Comparison of ENCODE assay signal across 26 cellular contexts in the genomic region with DNA sequence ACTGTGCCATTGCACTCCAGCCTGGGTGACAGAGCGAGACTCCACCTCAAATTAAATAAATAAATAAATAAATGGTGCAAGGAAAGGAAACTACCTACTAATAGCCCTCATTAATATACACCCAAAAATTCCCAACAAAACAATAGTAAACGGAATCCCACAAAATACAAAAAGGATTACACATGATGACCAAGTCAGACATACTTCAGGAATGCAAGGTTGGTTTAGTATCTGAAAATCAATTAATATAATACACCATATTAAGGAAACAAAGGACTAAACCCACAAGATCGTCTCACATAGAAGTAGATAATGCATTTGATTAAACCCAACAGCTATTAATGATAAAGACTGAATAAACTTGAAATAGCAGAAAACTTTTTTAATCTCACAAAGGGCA.
"Had no signal": no experiment of that assay in that cellular context is flagged by ENCODE, and none has a peak within 500 bp of the region (broad histone marks: within the 10 kb centered on the region; RNA-seq: fewer than 3 reads in every experiment).

No MANE protein-coding gene starts in this region.

- H3K36me3 ChIP-seq: esophagus squamous epithelium, gastrocnemius medialis, heart right ventricle, left lung, lower lobe of right lung had no signal

- H3K4me1 ChIP-seq: esophagus squamous epithelium, gastrocnemius medialis, left lung, lower lobe of right lung had no signal

- H3K27ac ChIP-seq: epithelial cell of prostate, esophagus squamous epithelium, gastrocnemius medialis, heart right ventricle, left lung, lower lobe of right lung had no signal

- ATAC-seq: effector memory CD8-positive, alpha-beta T cell; esophagus mucosa; gastrocnemius medialis; heart right ventricle; left cardiac atrium; left lung; left ventricle myocardium superior; lower lobe of right lung; mucosa of descending colon; naive thymus-derived CD8-positive, alpha-beta T cell had no signal

- DNase-seq: cortex of kidney; effector CD8-positive, alpha-beta T cell; effector memory CD8-positive, alpha-beta T cell; endodermal cell; erythroblast; esophagus squamous epithelium; foreskin fibroblast; foreskin melanocyte; gastrocnemius medialis; glutamatergic neuron; head of caudate nucleus; heart right ventricle; hippocampal formation; left cardiac atrium; left lung; left ventricle myocardium superior; lower lobe of right lung; mesenchymal stem cell; mucosa of descending colon; naive B cell; naive thymus-derived CD8-positive, alpha-beta T cell had no signal

- FAIRE-seq: endometrium, islet of Langerhans, keratinocyte had no signal

- H3K9me3 ChIP-seq: gastrocnemius medialis had no signal

- H3K4me3 ChIP-seq: esophagus squamous epithelium, gastrocnemius medialis, heart right ventricle, left lung, lower lobe of right lung, mucosa of descending colon had no signal

- H3K27me3 ChIP-seq: esophagus squamous epithelium, gastrocnemius medialis, heart right ventricle, left lung had no signal
